12 cellular contexts compared by ENCODE assay signal in the genomic region with DNA sequence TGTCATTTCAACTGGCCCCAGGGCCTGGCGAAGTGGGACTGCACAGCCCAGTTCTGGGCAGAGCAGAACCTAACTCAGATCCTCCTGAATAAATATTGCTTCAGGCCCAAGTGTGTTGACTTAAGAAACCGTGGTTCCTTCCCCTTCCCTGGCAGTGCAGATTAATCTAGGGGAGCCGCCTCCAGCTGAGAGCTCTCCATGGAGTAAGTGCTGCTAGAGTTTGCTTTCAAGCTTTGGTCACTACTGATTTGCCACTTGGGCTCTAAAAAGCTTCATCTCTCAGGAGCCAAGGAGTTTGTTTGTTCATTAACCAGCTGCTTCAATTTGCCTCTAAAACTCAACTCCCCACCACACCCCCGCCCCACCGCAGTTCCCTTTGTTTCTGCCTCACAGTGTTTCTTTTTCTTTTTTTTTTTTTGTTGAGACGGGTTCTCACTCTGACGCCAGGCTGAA.
DNase-seq lines count a peak whose midpoint lies in the region; ATAC-seq and TF ChIP-seq lines count a peak whose summit lies in the region.
"Had no signal": no experiment of that assay in that cellular context is flagged by ENCODE, and none has a peak within 500 bp of the region (broad histone marks: within the 10 kb centered on the region; RNA-seq: fewer than 3 reads in every experiment).

No MANE protein-coding gene starts in this region.

- H3K27ac ChIP-seq in transverse colon (peak overlapping the region in 3 of 4 donors; percentile 15 to 54 (median 51)), substantia nigra (ENCODE audit: low read depth, low read length, poor library complexity, severe bottlenecking) (no peak overlapping the region)
- H3K27ac ChIP-seq: epithelial cell of prostate had no signal

- no peak overlapping the region for H3K4me3 ChIP-seq in transverse colon

- intact Hi-C loops in left colon (cut with DNase I, micrococcal nuclease), result no loop called here
- intact Hi-C loops in transverse colon (cut with DNase I; ENCODE audit: low total_unique reads), result no loop called here

- no peaks in the 10 kb centered on the region for H3K36me3 ChIP-seq in transverse colon

- in situ Hi-C loops in transverse colon (cut with MboI; ENCODE audit: low pct_ligation_motif_present in 1 of 4, low pct_unique_long_range_greater_than_20kb in 1 of 4, low sequenced_read_pairs in 3 of 4), result no loop called here

- DNase-seq in NCI-H345 (lab: John Stamatoyannopoulos, UW) (peak; percentile 19), NCI-H345 treated with DMSO at 0.1 percent for 48 hours (lab: John Stamatoyannopoulos, UW; ENCODE audit: unreplicated experiment) (no peak), NCI-H774 (lab: John Stamatoyannopoulos, UW) (peak; percentile 16), left colon (peak in 1 of 2 donors; percentile 31), transverse colon (peak; percentile 19), substantia nigra (lab: John Stamatoyannopoulos, UW) (no peak)
- DNase-seq: activated CD8-positive, alpha-beta memory T cell treated with anti-CD3 and anti-CD28 coated beads, Interleukin-2, amount 50 U/mL, for 4 hours; occipital lobe had no signal

- H3K9me3 ChIP-seq in transverse colon, result no peaks in the 10 kb centered on the region

- WGBS in transverse colon (ENCODE audit: low coverage in 1 of 2), 2 donors, result 60 to 61% methylated on average over 1 to 7 of the region's 7 CpGs

- ATAC-seq in left colon, result peak; percentile 83
- ATAC-seq in GM18858 (IDR thresholded peaks at IDR 0.05; ENCODE audit: unreplicated experiment), result no peak
- ATAC-seq in HG03439 (IDR thresholded peaks at IDR 0.05; ENCODE audit: unreplicated experiment), result no peak
- ATAC-seq: activated naive CD4-positive, alpha-beta T cell treated with anti-CD3 and anti-CD28 coated beads, Interleukin-2, amount 50 U/mL, for 72 hours had no signal

- TF ChIP-seq POLR2A in transverse colon (IDR thresholded peaks at IDR 0.05), result no peak

- TF ChIP-seq EP300 in transverse colon (IDR thresholded peaks at IDR 0.05; ENCODE audit: low read depth), result no peak

- H3K4me1 ChIP-seq in transverse colon, result peaks cover 0 to 11% (median 4%) of the 10 kb centered on the region in 4 donors

- no peaks in the 10 kb centered on the region for H3K27me3 ChIP-seq in transverse colon

- TF ChIP-seq CTCF in transverse colon (IDR thresholded peaks at IDR 0.05), result no peak

Comparison
In these comparisons a context has a peak if more than half of its experiments do, and no peak if none do; other contexts are left out.
1. DNase-seq: peak in NCI-H345 (single experiment), NCI-H774 (single experiment) and transverse colon (single experiment); none in NCI-H345 treated with DMSO at 0.1 percent for 48 hours (single experiment) and substantia nigra (0 of 49).